20 cellular contexts compared by ENCODE assay signal in the genomic region with DNA sequence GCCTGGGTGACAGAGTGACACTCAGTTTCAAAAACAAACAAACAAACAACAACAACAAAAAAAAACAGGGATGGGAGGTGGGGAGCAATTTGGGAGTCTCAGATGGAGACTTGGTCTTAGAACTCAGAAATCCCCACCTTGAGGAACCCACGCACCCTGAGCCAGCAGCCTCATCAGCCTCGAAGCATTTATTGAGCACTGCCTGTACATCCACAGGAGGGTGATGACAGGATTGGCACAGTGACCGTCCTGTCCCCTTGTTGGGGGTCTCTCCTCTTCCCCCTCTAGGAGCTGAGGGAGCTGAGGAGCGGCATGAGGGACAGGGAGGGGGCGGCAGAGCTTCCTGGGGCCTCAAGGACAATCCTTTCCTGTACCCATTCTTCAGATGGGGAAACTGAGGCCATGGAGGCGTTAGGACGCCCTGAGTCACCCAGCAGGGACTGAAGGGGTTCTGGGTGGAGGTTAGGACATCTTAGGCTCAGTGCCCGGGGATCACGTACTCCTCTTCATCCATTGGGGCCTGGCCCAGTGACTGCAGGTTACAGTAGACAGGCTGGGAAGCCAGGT. TPM values are rescaled to one million over a fixed set of nuclear protein-coding genes. Genes with fewer than 3 reads are reported as not detected.
"Had no signal": no experiment of that assay in that cellular context is flagged by ENCODE, and none has a peak within 500 bp of the region (broad histone marks: within the 10 kb centered on the region; RNA-seq: fewer than 3 reads in every experiment).

No MANE protein-coding gene starts in this region.

- H3K27me3 ChIP-seq: right atrium auricular region had no signal

- H3K9me3 Mint-ChIP-seq: activated naive CD8-positive, alpha-beta T cell treated with anti-CD3 and anti-CD28 coated beads, Interleukin-2, amount 10 ng/mL, durations not matched to agents 7 days and 5 days; natural killer cell; stimulated activated naive CD8-positive, alpha-beta T cell treated with anti-CD3 and anti-CD28 coated beads, Interleukin-15, Interleukin-2, amounts not matched to agents 100 ng/mL and 50 ng/mL, for 24 hours; type B pancreatic cell had no signal

- H3K4me3 ChIP-seq: coronary artery, esophagus squamous epithelium, right atrium auricular region had no signal

- H3K36me3 ChIP-seq: esophagus squamous epithelium, right atrium auricular region had no signal

- H3K9me3 ChIP-seq: esophagus squamous epithelium, left lung, right atrium auricular region had no signal

- H3K4me3 Mint-ChIP-seq: activated naive CD8-positive, alpha-beta T cell treated with anti-CD3 and anti-CD28 coated beads, Interleukin-2, amount 10 ng/mL, durations not matched to agents 7 days and 5 days; natural killer cell; stimulated activated naive CD8-positive, alpha-beta T cell treated with anti-CD3 and anti-CD28 coated beads, Interleukin-15, Interleukin-2, amounts not matched to agents 100 ng/mL and 50 ng/mL, for 24 hours had no signal

- DNase-seq: activated CD4-positive, alpha-beta T cell treated with anti-CD3 and anti-CD28 coated beads, Interleukin-2, amount 50 U/mL, for 4 hours; activated CD4-positive, CD25-positive, alpha-beta regulatory T cell treated with anti-CD3 and anti-CD28 coated beads, Interleukin-2, amount 50 U/mL, for 72 hours; activated naive CD4-positive, alpha-beta T cell; activated naive CD8-positive, alpha-beta T cell treated with anti-CD3 and anti-CD28 coated beads, Interleukin-2, amount 10 ng/mL, durations not matched to agents 7 days and 5 days; activated T-cell treated with anti-CD3 and anti-CD28 coated beads for 4 hours; central memory CD4-positive, alpha-beta T cell; effector CD8-positive, alpha-beta T cell; esophagus squamous epithelium; kidney; natural killer cell; small intestine; stimulated activated CD4-positive, alpha-beta T cell treated with anti-CD3 and anti-CD28 coated beads, Interleukin-4, amount 100 ng/mL, for 4 hours; stimulated activated CD8-positive, alpha-beta memory T cell treated with anti-CD3 and anti-CD28 coated beads, Interleukin-4, amount 100 ng/mL, for 48 hours had no signal

- H3K27ac ChIP-seq: esophagus squamous epithelium, right atrium auricular region had no signal

- H3K36me3 Mint-ChIP-seq: activated naive CD8-positive, alpha-beta T cell treated with anti-CD3 and anti-CD28 coated beads, Interleukin-2, amount 10 ng/mL, durations not matched to agents 7 days and 5 days; natural killer cell; type B pancreatic cell had no signal

- H3K27ac Mint-ChIP-seq: activated naive CD8-positive, alpha-beta T cell treated with anti-CD3 and anti-CD28 coated beads, Interleukin-2, amount 10 ng/mL, durations not matched to agents 7 days and 5 days; progenitor cell of endocrine pancreas; stimulated activated naive CD8-positive, alpha-beta T cell treated with anti-CD3 and anti-CD28 coated beads, Interleukin-15, Interleukin-2, amounts not matched to agents 100 ng/mL and 50 ng/mL, for 24 hours had no signal

- H3K27me3 Mint-ChIP-seq: progenitor cell of endocrine pancreas had no signal

RNA-seq across cellular contexts. Expression of a gene that starts 5.8 kb away (rescaled TPM):
- total RNA-seq: endothelial cell of umbilical vein, progenitor cell of endocrine pancreas had no signal
- polyA plus RNA-seq: endothelial cell of umbilical vein had no signal
